In genomic region chr7:74575083-74575803, GRCh38 we compare ENCODE assay signal across 1 cellular context.
TF ChIP-seq lines count a peak whose summit lies in the region.

No MANE protein-coding gene starts in this region.

TF ChIP-seq in SK-N-SH treated with all-trans-retinoic acid at 6 μM for 48 hours, 23 proteins besides CTCF, POLR2A, EP300 and RAD21 (continued from another document):
- no peak for TF ChIP-seq TOX (CRISPR knock-in tag; IDR thresholded peaks at IDR 0.05; ENCODE audit: borderline replicate concordance)
